Comparison of ENCODE assay signal across 19 cellular contexts in the genomic region with DNA sequence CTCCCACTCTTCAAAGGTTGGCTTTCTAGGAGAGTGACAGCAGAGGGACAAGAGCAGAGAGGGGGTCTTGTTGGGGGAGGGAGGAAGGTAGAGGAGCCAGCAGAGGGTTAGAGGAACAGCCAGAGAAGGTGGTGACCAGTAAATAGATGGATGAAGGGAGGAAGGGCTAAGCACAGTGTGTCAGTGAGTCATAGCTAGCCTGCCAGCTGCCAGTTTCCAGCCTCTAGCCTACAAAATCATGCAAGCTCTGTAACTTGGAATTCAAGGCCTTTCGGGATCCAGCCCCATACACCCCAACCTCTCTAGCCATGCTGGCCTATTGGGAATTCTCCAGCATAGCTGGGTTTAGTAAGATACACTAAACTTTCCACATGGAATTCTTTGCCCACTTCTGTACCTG.
DNase-seq lines count a peak whose midpoint lies in the region; ATAC-seq and TF ChIP-seq lines count a peak whose summit lies in the region.
"Had no signal": no experiment of that assay in that cellular context is flagged by ENCODE, and none has a peak within 500 bp of the region (broad histone marks: within the 10 kb centered on the region; RNA-seq: fewer than 3 reads in every experiment).

No MANE protein-coding gene starts in this region.

- no peaks in the 10 kb centered on the region for H3K79me2 ChIP-seq in SK-N-SH (ENCODE audit: insufficient read depth)

- no peaks in the 10 kb centered on the region for H3K9me3 Mint-ChIP-seq in stimulated activated memory B cell treated with anti-CD40 and anti-IgM and Interleukin-4, amounts not matched to agents 10 μg/mL and 1 μg/mL and 100 μg/mL, for 72 hours
- H3K9me3 Mint-ChIP-seq: immature natural killer cell; T-helper 1 cell treated with Interleukin-12 subunit alpha and Interleukin-12 subunit beta and Interleukin-4 antibody, amounts not matched to agents 30 μg/mL and 1 μg/mL, for 36 hours had no signal

- H4K20me1 ChIP-seq in SK-N-SH (ENCODE audit: insufficient read depth), result no peaks in the 10 kb centered on the region

- no peaks in the 10 kb centered on the region for H3K36me3 Mint-ChIP-seq in stimulated activated memory B cell treated with anti-CD40 and anti-IgM and Interleukin-4, amounts not matched to agents 10 μg/mL and 1 μg/mL and 100 μg/mL, for 72 hours
- H3K36me3 Mint-ChIP-seq in T-helper 17 cell (ENCODE audit: low read depth), result no peaks in the 10 kb centered on the region
- H3K36me3 Mint-ChIP-seq: immature natural killer cell; naive thymus-derived CD4-positive, alpha-beta T cell had no signal

- TF ChIP-seq CTCF in SK-N-SH (IDR thresholded peaks at IDR 0.05), result no peak
- no peak for TF ChIP-seq CTCF in fibroblast of pulmonary artery (IDR thresholded peaks at IDR 0.05; ENCODE audit: low read length, missing control alignments)

- no peaks in the 10 kb centered on the region for H3K4me1 Mint-ChIP-seq in stimulated activated memory B cell treated with anti-CD40 and anti-IgM and Interleukin-4, amounts not matched to agents 10 μg/mL and 1 μg/mL and 100 μg/mL, for 72 hours
- H3K4me1 Mint-ChIP-seq in T-helper 17 cell, result no peaks in the 10 kb centered on the region
- H3K4me1 Mint-ChIP-seq: immature natural killer cell had no signal

- H3K9me3 ChIP-seq in SK-N-SH (no peaks in the 10 kb centered on the region), T-helper 17 cell (ENCODE audit: control insufficient read depth, low read length, poor library complexity, severe bottlenecking) (no peaks in the 10 kb centered on the region)
- H3K9me3 ChIP-seq: testis had no signal

- TF ChIP-seq RAD21 in SK-N-SH (IDR thresholded peaks at IDR 0.05; ENCODE audit: low read length), result no peak

- TF ChIP-seq EP300 in SK-N-SH (IDR thresholded peaks at IDR 0.05; ENCODE audit: borderline replicate concordance in 1 of 2, low read depth in 1 of 2, low read length in 1 of 2), result no peak

- 75% methylated on average over 1 of the region's 1 CpG for WGBS in SK-N-SH (ENCODE audit: low lambda C conversion rate)

- H3K36me3 ChIP-seq in SK-N-SH (replicated peaks in 1 of 2; ENCODE audit: control insufficient read depth in 1 of 2, insufficient read depth in 2 of 2, low read length in 1 of 2), result peaks cover 19 to 29% of the 10 kb centered on the region in 2 experiments

- no peaks in the 10 kb centered on the region for H3K27me3 Mint-ChIP-seq in stimulated activated memory B cell treated with anti-CD40 and anti-IgM and Interleukin-4, amounts not matched to agents 10 μg/mL and 1 μg/mL and 100 μg/mL, for 72 hours
- peaks cover 9% of the 10 kb centered on the region for H3K27me3 Mint-ChIP-seq in T-helper 17 cell

- no peak overlapping the region for H3K9ac ChIP-seq in SK-N-SH

- H3K4me3 Mint-ChIP-seq in stimulated activated memory B cell treated with anti-CD40 and anti-IgM and Interleukin-4, amounts not matched to agents 10 μg/mL and 1 μg/mL and 100 μg/mL, for 72 hours, result no peak overlapping the region
- no peak overlapping the region for H3K4me3 Mint-ChIP-seq in T-helper 17 cell
- H3K4me3 Mint-ChIP-seq: immature natural killer cell; naive thymus-derived CD4-positive, alpha-beta T cell; T-helper 1 cell treated with Interleukin-12 subunit alpha and Interleukin-12 subunit beta and Interleukin-4 antibody, amounts not matched to agents 30 μg/mL and 1 μg/mL, for 36 hours had no signal

- H2AFZ ChIP-seq in SK-N-SH (ENCODE audit: low read depth), result no peak overlapping the region

- peak overlapping the region in 1 of 2 experiments; percentile 64; a peak in 2 of 4 replicates for H3K27ac ChIP-seq in SK-N-SH (ENCODE audit: low read depth in 2 of 2, low read length in 1 of 2)
- H3K27ac ChIP-seq: HL-60, testis had no signal

- no peaks in the 10 kb centered on the region for H3K27me3 ChIP-seq in SK-N-SH (ENCODE audit: insufficient read depth)
- H3K27me3 ChIP-seq: testis had no signal

- peak; percentile 67 for DNase-seq in ELR (ENCODE audit: low read depth)
- no peak for DNase-seq in SK-N-SH
- DNase-seq in fibroblast of pulmonary artery (ENCODE audit: low read depth), result peak; percentile 69
- no peak for DNase-seq in sciatic nerve (ENCODE audit: low spot score)
- no peak for DNase-seq in T-helper 17 cell
- DNase-seq in HEK293T (ENCODE audit: extremely low spot score), result no peak
- DNase-seq: activated gamma-delta T cell; cerebellar nuclear complex; COR-L47; immature natural killer cell; MM.1S; naive thymus-derived CD4-positive, alpha-beta T cell; NCI-H2171; testis had no signal

- peak overlapping the region; percentile 42; the same call in 1 of the 2 replicates for H3K4me2 ChIP-seq in SK-N-SH

- no peaks in the 10 kb centered on the region for H3K9me2 ChIP-seq in SK-N-SH

- H3K4me3 ChIP-seq in SK-N-SH (ENCODE audit: low read depth in 2 of 2, low read length in 1 of 2) (no peak overlapping the region), fibroblast of pulmonary artery (replicated peaks; ENCODE audit: low read depth, low read length) (no peak overlapping the region)
- H3K4me3 ChIP-seq: testis had no signal

- H3K27ac Mint-ChIP-seq in stimulated activated memory B cell treated with anti-CD40 and anti-IgM and Interleukin-4, amounts not matched to agents 10 μg/mL and 1 μg/mL and 100 μg/mL, for 72 hours, result no peak overlapping the region
- no peak overlapping the region for H3K27ac Mint-ChIP-seq in T-helper 17 cell
- H3K27ac Mint-ChIP-seq: immature natural killer cell; naive thymus-derived CD4-positive, alpha-beta T cell; T-helper 1 cell treated with Interleukin-12 subunit alpha and Interleukin-12 subunit beta and Interleukin-4 antibody, amounts not matched to agents 30 μg/mL and 1 μg/mL, for 36 hours had no signal

- intact Hi-C loops in sciatic nerve (cut with DNase I), result no loop called here

- H3K4me1 ChIP-seq in SK-N-SH (ENCODE audit: control insufficient read depth in 1 of 2, insufficient read depth in 2 of 2, low read depth in 1 of 2, low read length in 1 of 2), result peaks cover 0 to 24% of the 10 kb centered on the region in 2 experiments; a peak in 3 of 4 replicates
- H3K4me1 ChIP-seq: testis had no signal

- ATAC-seq in sciatic nerve, result peak; percentile 54
- no peak for ATAC-seq in stimulated activated memory B cell treated with anti-CD40 and anti-IgM and Interleukin-4, amounts not matched to agents 10 μg/mL and 1 μg/mL and 100 μg/mL, for 72 hours
- no peak for ATAC-seq in T-helper 17 cell
- no peak for ATAC-seq in HG03135 (IDR thresholded peaks at IDR 0.05; ENCODE audit: unreplicated experiment)
- ATAC-seq: esophagus mucosa; naive thymus-derived CD4-positive, alpha-beta T cell had no signal

- peaks cover 6% of the 10 kb centered on the region for H3F3A ChIP-seq in SK-N-SH (replicated peaks; ENCODE audit: insufficient read depth)

- CTCF ChIA-PET in SK-N-SH (lab: Yijun Ruan, JAX), result interaction anchor here (0.6 to 1.3 kb wide), 3 partner anchors 30 to 143 kb away, joined by 3 to 4 read pairs (median 3); no protein-coding TSS in a partner anchor
- CTCF ChIA-PET in HEK293T (lab: Yijun Ruan, JAX), result no interaction called here

- POLR2A ChIA-PET in SK-N-SH (lab: Yijun Ruan, JAX), result no interaction called here
- POLR2A ChIA-PET in HEK293T (lab: Yijun Ruan, JAX), result no interaction called here

TF ChIP-seq in SK-N-SH, 30 proteins besides CTCF, POLR2A, EP300 and RAD21 (continues in another document):
- TF ChIP-seq FOSL2 (IDR thresholded peaks at IDR 0.05; ENCODE audit: borderline replicate concordance, low read depth) (peak; percentile 87), NFIC (IDR thresholded peaks at IDR 0.05; ENCODE audit: borderline replicate concordance) (peak; percentile 38; the same call in 1 of the 2 replicates), JUND (IDR thresholded peaks at IDR 0.05) (peak; percentile 62)
- TF ChIP-seq, protein P1, sequence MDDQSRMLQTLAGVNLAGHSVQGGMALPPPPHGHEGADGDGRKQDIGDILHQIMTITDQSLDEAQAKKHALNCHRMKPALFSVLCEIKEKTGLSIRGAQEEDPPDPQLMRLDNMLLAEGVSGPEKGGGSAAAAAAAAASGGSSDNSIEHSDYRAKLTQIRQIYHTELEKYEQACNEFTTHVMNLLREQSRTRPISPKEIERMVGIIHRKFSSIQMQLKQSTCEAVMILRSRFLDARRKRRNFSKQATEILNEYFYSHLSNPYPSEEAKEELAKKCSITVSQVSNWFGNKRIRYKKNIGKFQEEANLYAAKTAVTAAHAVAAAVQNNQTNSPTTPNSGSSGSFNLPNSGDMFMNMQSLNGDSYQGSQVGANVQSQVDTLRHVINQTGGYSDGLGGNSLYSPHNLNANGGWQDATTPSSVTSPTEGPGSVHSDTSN (IDR thresholded peaks at IDR 0.05), result peak; percentile 55; the same call in 1 of the 2 replicates
- TF ChIP-seq, protein P2, sequence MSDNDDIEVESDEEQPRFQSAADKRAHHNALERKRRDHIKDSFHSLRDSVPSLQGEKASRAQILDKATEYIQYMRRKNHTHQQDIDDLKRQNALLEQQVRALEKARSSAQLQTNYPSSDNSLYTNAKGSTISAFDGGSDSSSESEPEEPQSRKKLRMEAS (IDR thresholded peaks at IDR 0.05; ENCODE audit: low read depth), result no peak

TF ChIP-seq in HEK293T, 16 proteins besides CTCF, POLR2A, EP300 and RAD21:
- TF ChIP-seq HDGF (IDR thresholded peaks at IDR 0.05; ENCODE audit: borderline replicate concordance) (no peak), ELF4 (IDR thresholded peaks at IDR 0.05) (no peak), ARNT (IDR thresholded peaks at IDR 0.05) (no peak), FOXK2 (IDR thresholded peaks at IDR 0.05) (no peak), FOXM1 (IDR thresholded peaks at IDR 0.05; ENCODE audit: borderline replicate concordance) (no peak), TARDBP (IDR thresholded peaks at IDR 0.05) (no peak), NFRKB (IDR thresholded peaks at IDR 0.05) (no peak), L3MBTL2 (conservative IDR thresholded peaks at IDR 0.05) (no peak), SP1 (IDR thresholded peaks at IDR 0.05) (no peak), LEF1 (IDR thresholded peaks at IDR 0.05; ENCODE audit: borderline replicate concordance) (no peak), FOXA1 (IDR thresholded peaks at IDR 0.05) (no peak), SUZ12 (IDR thresholded peaks at IDR 0.05) (no peak), CTBP1 (IDR thresholded peaks at IDR 0.05; ENCODE audit: borderline replicate concordance) (no peak), BHLHE40 (IDR thresholded peaks at IDR 0.05; ENCODE audit: borderline replicate concordance) (no peak), ZNF384 (IDR thresholded peaks at IDR 0.05) (no peak)
- TF ChIP-seq, protein P3, sequence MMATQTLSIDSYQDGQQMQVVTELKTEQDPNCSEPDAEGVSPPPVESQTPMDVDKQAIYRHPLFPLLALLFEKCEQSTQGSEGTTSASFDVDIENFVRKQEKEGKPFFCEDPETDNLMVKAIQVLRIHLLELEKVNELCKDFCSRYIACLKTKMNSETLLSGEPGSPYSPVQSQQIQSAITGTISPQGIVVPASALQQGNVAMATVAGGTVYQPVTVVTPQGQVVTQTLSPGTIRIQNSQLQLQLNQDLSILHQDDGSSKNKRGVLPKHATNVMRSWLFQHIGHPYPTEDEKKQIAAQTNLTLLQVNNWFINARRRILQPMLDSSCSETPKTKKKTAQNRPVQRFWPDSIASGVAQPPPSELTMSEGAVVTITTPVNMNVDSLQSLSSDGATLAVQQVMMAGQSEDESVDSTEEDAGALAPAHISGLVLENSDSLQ (IDR thresholded peaks at IDR 0.05), result no peak

Comparison
In these comparisons a context has a peak if more than half of its experiments do, and no peak if none do; other contexts are left out.
1. DNase-seq: peak in ELR (single experiment) and fibroblast of pulmonary artery (single experiment); none in SK-N-SH (single experiment), sciatic nerve (single experiment), T-helper 17 cell (0 of 3) and HEK293T (single experiment).